11 cellular contexts compared by ENCODE assay signal in the genomic region with DNA sequence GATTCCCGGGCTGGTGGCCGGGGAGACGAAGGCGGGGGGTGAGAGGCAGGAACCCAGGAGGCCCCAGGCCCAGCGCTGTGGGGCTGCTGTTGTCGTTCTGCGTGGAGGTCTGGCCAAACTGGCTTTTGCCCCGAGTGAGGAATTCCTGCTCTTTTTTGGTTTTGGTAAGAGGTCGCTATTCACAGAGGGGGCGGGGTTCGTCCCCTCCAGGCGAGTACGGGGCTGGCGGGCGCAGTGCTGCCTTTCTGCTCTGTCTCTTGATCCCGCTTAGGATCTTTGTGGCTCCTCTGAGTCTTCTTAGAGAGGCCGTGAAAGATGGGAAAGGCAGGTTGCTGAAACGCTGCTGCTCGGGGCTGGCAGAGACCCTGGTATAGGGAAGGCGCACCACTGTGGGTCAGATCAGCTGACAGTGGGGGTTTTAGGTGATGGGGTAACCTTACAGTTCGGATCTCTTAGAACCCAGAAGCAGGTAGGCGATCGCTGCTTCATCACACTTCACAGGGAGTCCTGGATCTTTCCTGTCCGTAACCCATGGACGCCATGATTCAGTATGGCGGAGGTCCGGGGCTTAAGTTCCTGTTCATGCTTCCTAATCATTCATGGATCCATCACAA.
DNase-seq lines count a peak whose midpoint lies in the region; ATAC-seq and TF ChIP-seq lines count a peak whose summit lies in the region.
"Had no signal": no experiment of that assay in that cellular context is flagged by ENCODE, and none has a peak within 500 bp of the region (broad histone marks: within the 10 kb centered on the region; RNA-seq: fewer than 3 reads in every experiment).

No MANE protein-coding gene starts in this region.

- H3K36me3 ChIP-seq in GM23248 (ENCODE audit: low read depth): no peaks in the 10 kb centered on the region
- no peaks in the 10 kb centered on the region for H3K36me3 ChIP-seq in stomach
- H3K36me3 ChIP-seq: HAP-1, neutrophil had no signal

- peak overlapping the region; percentile 70 for H3K4me3 ChIP-seq in GM23248
- peak overlapping the region; percentile 59 to 69 (median 62) for H3K4me3 ChIP-seq in stomach
- H3K4me3 ChIP-seq: HAP-1 had no signal

- peak overlapping the region; percentile 90 for H2AFZ ChIP-seq in GM23248

- H3K9me3 ChIP-seq in GM23248 (ENCODE audit: low read depth) (no peaks in the 10 kb centered on the region), stomach (peaks cover 0 to 5% (median 0%) of the 10 kb centered on the region in 4 donors)
- H3K9me3 ChIP-seq: HAP-1, neutrophil had no signal

- TF ChIP-seq EP300 in stomach (IDR thresholded peaks at IDR 0.05): no peak

- H3K27ac ChIP-seq in GM23248 (no peak overlapping the region), stomach (peak overlapping the region; percentile 47 to 83 (median 76))
- H3K27ac ChIP-seq: neutrophil had no signal

- H3K27me3 ChIP-seq in GM23248 (replicated peaks; ENCODE audit: insufficient read depth): peaks cover 14% of the 10 kb centered on the region
- H3K27me3 ChIP-seq in stomach: peaks cover 0 to 18% (median 0%) of the 10 kb centered on the region in 3 donors

- H3K4me2 ChIP-seq in GM23248 (ENCODE audit: unreplicated experiment): peak overlapping the region; percentile 84

- no peak for TF ChIP-seq POLR2A in stomach (IDR thresholded peaks at IDR 0.05)

- peak overlapping the region; percentile 52 for H3K9ac ChIP-seq in GM23248

- intact Hi-C loops in stomach (cut with DNase I; ENCODE audit: low total_unique reads): no loop called here

- no peaks in the 10 kb centered on the region for H3F3A ChIP-seq in GM23248 (ENCODE audit: insufficient read depth)

- DNase-seq in GM23248 (peak; percentile 3), iPS-NIHi11 (ENCODE audit: low spot score) (peak; percentile 34), stomach (no peak), GM13977 (ENCODE audit: low spot score) (no peak), GOT3 (lab: John Stamatoyannopoulos, UW) (no peak), EL (no peak)
- DNase-seq in activated naive CD4-positive, alpha-beta T cell treated with anti-CD3 and anti-CD28 coated beads, Interleukin-2, amount 50 U/mL, for 72 hours (ENCODE audit: low spot score in 2 of 2): no peak
- DNase-seq: NCI-H774 had no signal

- H3K4me1 ChIP-seq in GM23248 (ENCODE audit: insufficient read depth): peaks cover 4% of the 10 kb centered on the region; the same call in 1 of the 2 replicates
- peaks cover 8 to 14% (median 11%) of the 10 kb centered on the region in 4 donors for H3K4me1 ChIP-seq in stomach
- H3K4me1 ChIP-seq: HAP-1 had no signal

- WGBS in GM23248 (ENCODE audit: low coverage in 1 of 2, low lambda C conversion rate in 2 of 2, missing lambda C conversion rate in 2 of 2), 2 experiments: 22 to 24% methylated on average over 27 of the region's 27 CpGs
- 33 to 64% (median 41%) methylated on average over 15 to 27 of the region's 27 CpGs for WGBS in stomach, 5 donors

- no peak for TF ChIP-seq CTCF in stomach (IDR thresholded peaks at IDR 0.05)
- no peak for TF ChIP-seq CTCF in GM13977 (IDR thresholded peaks at IDR 0.05; ENCODE audit: extremely low read depth, insufficient read depth, missing control alignments)

- peak in 1 of 2 donors; percentile 9 for ATAC-seq in activated naive CD4-positive, alpha-beta T cell treated with anti-CD3 and anti-CD28 coated beads, Interleukin-2, amount 50 U/mL, for 72 hours
- no peak for ATAC-seq in HG02623 (IDR thresholded peaks at IDR 0.05; ENCODE audit: unreplicated experiment)

- H3K36me3 Mint-ChIP-seq in activated naive CD4-positive, alpha-beta T cell treated with anti-CD3 and anti-CD28 coated beads, Interleukin-2, amount 50 U/mL, for 72 hours: peaks cover 0 to 8% of the 10 kb centered on the region in 2 donors

- H4K20me1 ChIP-seq in GM23248 (ENCODE audit: insufficient read depth): no peaks in the 10 kb centered on the region

- H3K9me2 ChIP-seq in GM23248 (ENCODE audit: insufficient read depth): no peaks in the 10 kb centered on the region

- in situ Hi-C loops in GM23248 (cut with MboI): no loop called here
- in situ Hi-C loops in GM13977 (cut with MboI; ENCODE audit: low pct_unique_long_range_greater_than_20kb, low sequenced_read_pairs, unreplicated experiment): no loop called here

- H3K9me3 Mint-ChIP-seq in activated naive CD4-positive, alpha-beta T cell treated with anti-CD3 and anti-CD28 coated beads, Interleukin-2, amount 50 U/mL, for 72 hours: no peaks in the 10 kb centered on the region

- no peaks in the 10 kb centered on the region for H3K79me2 ChIP-seq in GM23248 (ENCODE audit: insufficient read depth)

- peak overlapping the region; percentile 9 to 82 for H3K27ac Mint-ChIP-seq in activated naive CD4-positive, alpha-beta T cell treated with anti-CD3 and anti-CD28 coated beads, Interleukin-2, amount 50 U/mL, for 72 hours

Comparison
In these comparisons a context has a peak if more than half of its experiments do, and no peak if none do; other contexts are left out.
1. DNase-seq: peak in GM23248 (single experiment) and iPS-NIHi11 (single experiment); none in activated naive CD4-positive, alpha-beta T cell treated with anti-CD3 and anti-CD28 coated beads, Interleukin-2, amount 50 U/mL, for 72 hours (0 of 2), stomach (single experiment), GM13977 (single experiment), GOT3 (single experiment) and EL (single experiment).